12 cellular contexts compared by ENCODE assay signal in the genomic region with DNA sequence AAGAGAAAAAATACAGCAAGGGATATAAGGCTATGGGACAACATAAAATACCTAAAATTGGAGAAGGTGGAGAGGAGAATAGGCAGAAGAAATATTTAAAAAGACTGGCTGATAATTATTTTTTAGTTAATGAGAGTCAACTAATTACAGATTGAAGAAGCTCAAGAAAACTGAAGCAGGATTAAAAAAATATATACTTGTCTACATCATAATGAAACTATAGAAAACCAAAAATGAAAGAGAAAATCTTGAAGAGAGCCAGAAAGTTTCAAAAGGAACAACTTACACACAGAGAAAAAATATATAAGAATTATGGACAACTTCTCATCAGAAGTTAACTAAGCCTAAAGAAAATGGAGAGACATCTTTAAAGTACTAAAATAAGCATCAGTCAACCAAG.
DNase-seq lines count a peak whose midpoint lies in the region; ATAC-seq and TF ChIP-seq lines count a peak whose summit lies in the region.
"Had no signal": no experiment of that assay in that cellular context is flagged by ENCODE, and none has a peak within 500 bp of the region (broad histone marks: within the 10 kb centered on the region; RNA-seq: fewer than 3 reads in every experiment).

No MANE protein-coding gene starts in this region.

- H3K4me3 Mint-ChIP-seq in activated T-helper 2 cell treated with anti-CD3 and anti-CD28 coated beads, Interferon-gamma antibody, Interleukin-2, Interleukin-4, amounts not matched to agents 10 μg/mL and 5 μg/mL and 100 μg/mL, durations not matched to agents 14 hours and 24 hours and 36 hours (ENCODE audit: low read depth) = no peak overlapping the region
- H3K4me3 Mint-ChIP-seq: activated T-helper 1 cell treated with anti-CD3 and anti-CD28 coated beads, Interleukin-12 subunit alpha, Interleukin-12 subunit beta, Interleukin-2, Interleukin-4 antibody, amounts not matched to agents 30 ng/mL and 10 ng/mL and 1 ng/mL, durations not matched to agents 14 hours and 24 hours and 36 hours had no signal

- no peak for DNase-seq in activated T-helper 2 cell treated with anti-CD3 and anti-CD28 coated beads, Interferon-gamma antibody, Interleukin-2, Interleukin-4, amounts not matched to agents 10 μg/mL and 5 μg/mL and 100 μg/mL, durations not matched to agents 14 hours and 24 hours and 36 hours (ENCODE audit: low spot score)
- DNase-seq in PC-9 = no peak
- DNase-seq in GM23248 = no peak
- DNase-seq: heart left ventricle; NCI-H2171; stimulated activated CD4-positive, alpha-beta T cell treated with anti-CD3 and anti-CD28 coated beads, Interleukin-12 subunit alpha, Interleukin-12 subunit beta, amount 100 ng/mL, for 4 hours had no signal

- H3K4me3 ChIP-seq in PC-9 (no peak overlapping the region), GM23248 (no peak overlapping the region)
- H3K4me3 ChIP-seq: heart left ventricle had no signal

- POLR2A ChIA-PET in PC-9 (lab: Charles Lee; ENCODE audit: unreplicated experiment) = no interaction called here

- H2AFZ ChIP-seq in PC-9 (no peak overlapping the region), GM23248 (no peak overlapping the region)

- ATAC-seq in GM18867 (IDR thresholded peaks at IDR 0.05; ENCODE audit: unreplicated experiment) (peak; percentile 76), GM21526 (IDR thresholded peaks at IDR 0.05; ENCODE audit: low FRiP score, unreplicated experiment) (peak; percentile 76), HG03095 (IDR thresholded peaks at IDR 0.05; ENCODE audit: unreplicated experiment) (peak; percentile 78), HG03025 (IDR thresholded peaks at IDR 0.05; ENCODE audit: low FRiP score, unreplicated experiment) (no peak)
- ATAC-seq: heart left ventricle had no signal

- CTCF ChIA-PET in PC-9 (lab: Charles Lee) = no interaction called here

- H3K9me3 ChIP-seq in PC-9 (ENCODE audit: insufficient read depth, low read depth) = no peaks in the 10 kb centered on the region
- no peaks in the 10 kb centered on the region for H3K9me3 ChIP-seq in GM23248 (ENCODE audit: low read depth)

- H3K4me1 Mint-ChIP-seq in activated T-helper 2 cell treated with anti-CD3 and anti-CD28 coated beads, Interferon-gamma antibody, Interleukin-2, Interleukin-4, amounts not matched to agents 10 μg/mL and 5 μg/mL and 100 μg/mL, durations not matched to agents 14 hours and 24 hours and 36 hours (ENCODE audit: low read depth) = peaks cover 10% of the 10 kb centered on the region

- H3F3A ChIP-seq in PC-9 (ENCODE audit: insufficient read depth, low read depth) (no peaks in the 10 kb centered on the region), GM23248 (ENCODE audit: insufficient read depth) (peaks cover 7% of the 10 kb centered on the region; the same call in 1 of the 2 replicates)

- no peak overlapping the region for H3K9ac ChIP-seq in GM23248

- in situ Hi-C loops in GM23248 (cut with MboI) = no loop called here

- no peaks in the 10 kb centered on the region for H3K9me3 Mint-ChIP-seq in activated T-helper 2 cell treated with anti-CD3 and anti-CD28 coated beads, Interferon-gamma antibody, Interleukin-2, Interleukin-4, amounts not matched to agents 10 μg/mL and 5 μg/mL and 100 μg/mL, durations not matched to agents 14 hours and 24 hours and 36 hours
- H3K9me3 Mint-ChIP-seq: activated T-helper 1 cell treated with anti-CD3 and anti-CD28 coated beads, Interleukin-12 subunit alpha, Interleukin-12 subunit beta, Interleukin-2, Interleukin-4 antibody, amounts not matched to agents 30 ng/mL and 10 ng/mL and 1 ng/mL, durations not matched to agents 14 hours and 24 hours and 36 hours had no signal

- TF ChIP-seq CTCF in PC-9 (conservative IDR thresholded peaks at IDR 0.05) = no peak

- H3K27me3 Mint-ChIP-seq in activated T-helper 2 cell treated with anti-CD3 and anti-CD28 coated beads, Interferon-gamma antibody, Interleukin-2, Interleukin-4, amounts not matched to agents 10 μg/mL and 5 μg/mL and 100 μg/mL, durations not matched to agents 14 hours and 24 hours and 36 hours (ENCODE audit: low read depth) = peaks cover 24% of the 10 kb centered on the region

- H3K9me2 ChIP-seq in PC-9 (ENCODE audit: insufficient read depth) = no peaks in the 10 kb centered on the region
- H3K9me2 ChIP-seq in GM23248 (ENCODE audit: insufficient read depth) = no peaks in the 10 kb centered on the region

- intact Hi-C loops in activated T-helper 2 cell treated with anti-CD3 and anti-CD28 coated beads, Interferon-gamma antibody, Interleukin-2, Interleukin-4, amounts not matched to agents 10 μg/mL and 5 μg/mL and 100 μg/mL, durations not matched to agents 14 hours and 24 hours and 36 hours (cut with micrococcal nuclease) = loop anchor here (10.0 kb wide), 1 partner anchor 133 kb away; a partner anchor contains a TSS
- intact Hi-C loops in PC-9 (cut with micrococcal nuclease; ENCODE audit: unreplicated experiment) = no loop called here

- H3K27ac ChIP-seq in PC-9 (no peak overlapping the region), GM23248 (no peak overlapping the region)
- H3K27ac ChIP-seq: heart left ventricle, RWPE1 had no signal

- peak overlapping the region; percentile 1 for H3K27ac Mint-ChIP-seq in activated T-helper 2 cell treated with anti-CD3 and anti-CD28 coated beads, Interferon-gamma antibody, Interleukin-2, Interleukin-4, amounts not matched to agents 10 μg/mL and 5 μg/mL and 100 μg/mL, durations not matched to agents 14 hours and 24 hours and 36 hours
- H3K27ac Mint-ChIP-seq: activated T-helper 1 cell treated with anti-CD3 and anti-CD28 coated beads, Interleukin-12 subunit alpha, Interleukin-12 subunit beta, Interleukin-2, Interleukin-4 antibody, amounts not matched to agents 30 ng/mL and 10 ng/mL and 1 ng/mL, durations not matched to agents 14 hours and 24 hours and 36 hours had no signal

- H3K27me3 ChIP-seq in PC-9 (ENCODE audit: insufficient read depth, low read depth) = no peaks in the 10 kb centered on the region
- H3K27me3 ChIP-seq in GM23248 (replicated peaks; ENCODE audit: insufficient read depth) = no peaks in the 10 kb centered on the region
- H3K27me3 ChIP-seq: heart left ventricle had no signal

- no peaks in the 10 kb centered on the region for H3K79me2 ChIP-seq in PC-9 (ENCODE audit: low read depth)
- no peaks in the 10 kb centered on the region for H3K79me2 ChIP-seq in GM23248 (ENCODE audit: insufficient read depth)

- no peaks in the 10 kb centered on the region for H3K36me3 ChIP-seq in PC-9 (ENCODE audit: low read depth)
- H3K36me3 ChIP-seq in GM23248 (ENCODE audit: low read depth) = no peaks in the 10 kb centered on the region
- H3K36me3 ChIP-seq: heart left ventricle had no signal

- H3K36me3 Mint-ChIP-seq in activated T-helper 2 cell treated with anti-CD3 and anti-CD28 coated beads, Interferon-gamma antibody, Interleukin-2, Interleukin-4, amounts not matched to agents 10 μg/mL and 5 μg/mL and 100 μg/mL, durations not matched to agents 14 hours and 24 hours and 36 hours (ENCODE audit: low read depth) = no peaks in the 10 kb centered on the region

- BruUV-seq in PC-9 (replicated peaks; lab: Mats Ljungman, UMichigan) = no TSS peak

- H3K4me1 ChIP-seq in PC-9 (replicated peaks; ENCODE audit: insufficient read depth) (no peaks in the 10 kb centered on the region), GM23248 (ENCODE audit: insufficient read depth) (peaks cover 7% of the 10 kb centered on the region; the same call in 1 of the 2 replicates)
- H3K4me1 ChIP-seq: heart left ventricle had no signal

- H3K4me2 ChIP-seq in PC-9 (no peak overlapping the region), GM23248 (ENCODE audit: unreplicated experiment) (no peak overlapping the region)

- H4K20me1 ChIP-seq in PC-9 (ENCODE audit: insufficient read depth) (no peaks in the 10 kb centered on the region), GM23248 (ENCODE audit: insufficient read depth) (no peaks in the 10 kb centered on the region)
